ENCODE assay signal across 8 cellular contexts in the genomic region with DNA sequence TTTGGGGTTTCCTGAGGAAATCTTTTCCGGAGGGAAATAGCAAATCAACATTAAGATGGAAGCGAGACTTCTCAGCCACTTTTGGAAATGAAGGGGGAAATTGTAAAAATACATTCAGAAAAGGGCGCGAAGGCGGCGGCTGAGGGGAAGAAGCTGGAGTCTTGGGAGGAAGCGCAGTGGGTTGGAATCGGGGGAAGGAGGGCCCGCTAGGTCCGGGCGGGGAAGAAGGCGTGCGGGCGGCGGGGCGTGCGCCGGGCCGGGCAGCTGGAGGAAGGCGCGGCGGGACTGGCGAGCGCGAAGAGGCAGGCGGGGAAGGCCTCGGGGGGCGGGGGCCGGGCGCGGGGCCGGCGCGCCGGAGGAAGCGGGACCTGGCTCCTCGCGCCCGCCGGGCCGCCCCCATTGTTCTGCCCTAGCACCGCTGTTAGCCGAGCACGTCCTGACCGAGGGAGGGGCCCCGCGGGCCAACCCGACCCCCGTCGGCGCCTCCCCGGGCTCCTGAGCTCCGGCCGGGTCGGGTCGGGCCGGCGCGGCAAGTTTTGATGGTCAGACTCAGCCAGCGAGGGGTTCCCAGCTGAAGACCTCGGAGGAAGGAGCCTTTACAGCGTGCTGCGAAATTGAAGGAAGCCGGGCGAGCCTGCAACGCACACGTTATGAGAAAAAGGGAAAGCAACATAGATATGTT. TPM values are rescaled to one million over a fixed set of nuclear protein-coding genes. Genes with fewer than 3 reads are reported as not detected.
DNase-seq lines count a peak whose midpoint lies in the region; ATAC-seq, FAIRE-seq and TF ChIP-seq lines count a peak whose summit lies in the region.

No MANE protein-coding gene starts in this region.

- intact Hi-C loops in K562 (cut with micrococcal nuclease): loop anchor here (5.0 kb wide), 1 partner anchor 790 kb away; a partner anchor contains a TSS

- POLR2A ChIA-PET in K562 (lab: Yijun Ruan, JAX): interaction anchor here (0.6 to 3.1 kb wide), 7 partner anchors 11 to 1916 kb away, joined by 3 to 14 read pairs (median 6); no protein-coding TSS in a partner anchor

- peak; percentile 62; the same call in 1 of the 2 replicates for TF ChIP-seq POLR2A in K562 (conservative IDR thresholded peaks at IDR 0.05)

- DNase-seq in EH (ENCODE audit: low read depth): peak; percentile 75
- peak; percentile 65 to 73 (median 68) for DNase-seq in K562 (ENCODE audit: extremely low read depth in 1 of 4, low spot score in 3 of 4)
- no peak for DNase-seq in iPS DF 6.9 (ENCODE audit: low read depth, low spot score)
- DNase-seq in retinal pigment epithelial cell (ENCODE audit: low read depth): no peak
- DNase-seq in DMS79 (lab: John Stamatoyannopoulos, UW): no peak
- DNase-seq in D721Med (ENCODE audit: insufficient read length, low spot score): no peak

- peak overlapping the region; percentile 94 to 96 for H3K9ac ChIP-seq in K562 (ENCODE audit: insufficient read depth in 1 of 2, low read depth in 2 of 2, low read length in 2 of 2)

- H3K4me3 ChIP-seq in K562 (peak overlapping the region; percentile 39), iPS DF 6.9 (ENCODE audit: low read length) (peak overlapping the region; percentile 37; the same call in 1 of the 2 replicates), retinal pigment epithelial cell (ENCODE audit: low read length) (peak overlapping the region; percentile 46)

- FAIRE-seq in K562 (lab: Jason Lieb, UNC): no peak
- no peak for FAIRE-seq in D721Med (lab: Jason Lieb, UNC)

- no peaks in the 10 kb centered on the region for H3K36me3 ChIP-seq in K562 (ENCODE audit: control insufficient read depth, insufficient read depth, low read length)
- H3K36me3 ChIP-seq in iPS DF 6.9 (ENCODE audit: control insufficient read depth, insufficient read depth, low read length): no peaks in the 10 kb centered on the region

- H3K9me1 ChIP-seq in K562 (ENCODE audit: control insufficient read depth, insufficient read depth, low read length): no peaks in the 10 kb centered on the region

- no peak for TF ChIP-seq EP300 in K562 (IDR thresholded peaks at IDR 0.05; ENCODE audit: low read length)

- H4K20me1 ChIP-seq in K562 (replicated peaks; ENCODE audit: control insufficient read depth, insufficient read depth, low read length): no peaks in the 10 kb centered on the region

- TF ChIP-seq CTCF in K562 (IDR thresholded peaks at IDR 0.05 in 2 of 3, conservative IDR thresholded peaks at IDR 0.05 in 1 of 3; ENCODE audit: insufficient read depth in 2 of 3, low read depth in 1 of 3, low read length in 3 of 3) (no peak), retinal pigment epithelial cell (conservative IDR thresholded peaks at IDR 0.05; ENCODE audit: low read depth, low read length) (no peak), D721Med (IDR thresholded peaks at IDR 0.05; ENCODE audit: insufficient read depth, missing control alignments) (no peak)

- no peak for TF ChIP-seq RAD21 in K562 (CRISPR knock-in tag; conservative IDR thresholded peaks at IDR 0.05 in 1 of 2, IDR thresholded peaks at IDR 0.05 in 1 of 2)

- CTCF ChIA-PET in K562 (lab: Yijun Ruan, JAX; ENCODE audit: low intra/inter-chr PET ratio): no interaction called here

- in situ Hi-C loops in K562 (cut with MboI): no loop called here

- no peaks in the 10 kb centered on the region for H3K27me3 ChIP-seq in K562 (ENCODE audit: control insufficient read depth in 2 of 2, insufficient read depth in 2 of 2, low read length in 2 of 2)
- H3K27me3 ChIP-seq in iPS DF 6.9 (ENCODE audit: control insufficient read depth, insufficient read depth, low read length): no peaks in the 10 kb centered on the region

- H3K4me2 ChIP-seq in K562 (ENCODE audit: insufficient read depth, low read length): peak overlapping the region; percentile 77

- ATAC-seq in HG02623 (IDR thresholded peaks at IDR 0.05; ENCODE audit: unreplicated experiment): peak; percentile 26
- ATAC-seq in SK-N-SH treated with all-trans-retinoic acid at 6 μM for 48 hours: peak; percentile 7
- ATAC-seq in K562: peak; percentile 33

- H3K4me1 ChIP-seq in K562 (replicated peaks in 1 of 2; ENCODE audit: control insufficient read depth in 2 of 2, insufficient read depth in 2 of 2, low read length in 2 of 2): peaks cover 15% of the 10 kb centered on the region in 2 experiments; a peak in 4 of 5 replicates
- 0 out of 2 replicates have a peak, but pooled peaks cover 1% of the 10 kb centered on the region for H3K4me1 ChIP-seq in iPS DF 6.9 (ENCODE audit: control insufficient read depth, insufficient read depth, low read length)

- peaks cover 41% of the 10 kb centered on the region; the same call in 2 of the 3 replicates for H3K79me2 ChIP-seq in K562 (ENCODE audit: control insufficient read depth, insufficient read depth, low read length)

- under 1% methylated on average over 37 of the region's 67 CpGs for WGBS in K562 (ENCODE audit: insufficient coverage, low coverage, missing lambda C conversion rate)
- no CpG with 5 or more reads among the region's 67 CpGs for WGBS in iPS DF 6.9 (ENCODE audit: insufficient coverage, insufficient read length)

- H2AFZ ChIP-seq in K562 (ENCODE audit: low read depth, low read length): peak overlapping the region; percentile 61

- peak overlapping the region; percentile 92 for H3K27ac ChIP-seq in K562 (ENCODE audit: extremely low read depth, low read depth, low read length)
- no peak overlapping the region for H3K27ac ChIP-seq in iPS DF 6.9 (ENCODE audit: low read length)

- H3K9me3 ChIP-seq in K562 (replicated peaks; ENCODE audit: control insufficient read depth, insufficient read depth, low read depth, low read length): no peaks in the 10 kb centered on the region
- H3K9me3 ChIP-seq in iPS DF 6.9 (ENCODE audit: control insufficient read depth, insufficient read depth, low read length): no peaks in the 10 kb centered on the region

- no TSS peak for BruUV-seq in K562 (replicated peaks; lab: Mats Ljungman, UMichigan)

TF ChIP-seq in SK-N-SH treated with all-trans-retinoic acid at 6 μM for 48 hours, 23 proteins besides CTCF, POLR2A, EP300 and RAD21 (continues in another document):
- TF ChIP-seq ZFP3 (CRISPR knock-in tag; IDR thresholded peaks at IDR 0.05): no peak
- no peak for TF ChIP-seq TCF4 (CRISPR knock-in tag; IDR thresholded peaks at IDR 0.05; ENCODE audit: borderline replicate concordance)
- TF ChIP-seq ARNTL (CRISPR knock-in tag; IDR thresholded peaks at IDR 0.05; ENCODE audit: borderline replicate concordance, low read depth): no peak
- TF ChIP-seq ZNF70 (CRISPR knock-in tag; IDR thresholded peaks at IDR 0.05): no peak
- TF ChIP-seq RARB (CRISPR knock-in tag; IDR thresholded peaks at IDR 0.05): no peak
- no peak for TF ChIP-seq PPARA (CRISPR knock-in tag; IDR thresholded peaks at IDR 0.05; ENCODE audit: borderline replicate concordance)
- TF ChIP-seq ISL1 (CRISPR knock-in tag; IDR thresholded peaks at IDR 0.05): no peak
- no peak for TF ChIP-seq CSDC2 (CRISPR knock-in tag; IDR thresholded peaks at IDR 0.05)

TF ChIP-seq in K562, 482 proteins besides CTCF, POLR2A, EP300 and RAD21 (continues in another document):
- TF ChIP-seq, protein P1, sequence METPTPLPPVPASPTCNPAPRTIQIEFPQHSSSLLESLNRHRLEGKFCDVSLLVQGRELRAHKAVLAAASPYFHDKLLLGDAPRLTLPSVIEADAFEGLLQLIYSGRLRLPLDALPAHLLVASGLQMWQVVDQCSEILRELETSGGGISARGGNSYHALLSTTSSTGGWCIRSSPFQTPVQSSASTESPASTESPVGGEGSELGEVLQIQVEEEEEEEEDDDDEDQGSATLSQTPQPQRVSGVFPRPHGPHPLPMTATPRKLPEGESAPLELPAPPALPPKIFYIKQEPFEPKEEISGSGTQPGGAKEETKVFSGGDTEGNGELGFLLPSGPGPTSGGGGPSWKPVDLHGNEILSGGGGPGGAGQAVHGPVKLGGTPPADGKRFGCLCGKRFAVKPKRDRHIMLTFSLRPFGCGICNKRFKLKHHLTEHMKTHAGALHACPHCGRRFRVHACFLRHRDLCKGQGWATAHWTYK (CRISPR knock-in tag; IDR thresholded peaks at IDR 0.05): 0 out of 2 replicates have a peak, but pooled peaks have one; percentile 39

RNA-seq across cellular contexts. Expression of a gene that starts 1.6 kb away (rescaled TPM):
- total RNA-seq in K562 (2011; cell fraction: chromatin; rRNA removed; ENCODE audit: low replicate concordance): 0.44 and 0.51 TPM in 2 replicates
- 0.26 and 0.50 TPM in 2 replicates for total RNA-seq in K562 (2011; cell fraction: nucleolus; rRNA removed)
- 0.38 and 0.51 TPM in 2 replicates for total RNA-seq in K562 (2011; cell fraction: nucleoplasm; rRNA removed)
- total RNA-seq in K562 (2014; rRNA removed) (0.09 and 0.24 TPM in 2 replicates), K562 (2014; rRNA removed; fragmentation: Illumina TruSeq; extraction: Trizol) (0.18 and 0.45 TPM in 2 replicates), K562 (2015; rRNA removed; fragmentation: Illumina TruSeq; extraction: Trizol) (0.36 and 0.49 TPM in 2 replicates), K562 (2021) (0.42 and 1.0 TPM in 2 replicates)
- polyA plus RNA-seq in K562 (2011; rRNA removed) (0.34 and 1.1 TPM in 2 replicates), K562 (2014; fragmentation: Illumina TruSeq; extraction: Trizol) (0.35 and 0.59 TPM in 2 replicates), K562 (2014; fragmentation: Nextera tagmentation; extraction: Ambion mirVana) (under 1 TPM; 0.76 to 0.77 TPM), K562 (2014; rRNA removed) (0.05 and 1.4 TPM in 2 replicates)
- polyA plus RNA-seq in K562 (2011; cell fraction: cytosol; rRNA removed): 0.06 and 0.18 TPM in 2 replicates
- polyA plus RNA-seq in K562 (2011; cell fraction: nucleus; rRNA removed): 0.47 and 1.4 TPM in 2 replicates
- polyA plus RNA-seq in K562 (2012): 0.25 and 0.42 TPM in 2 replicates
- polyA minus RNA-seq in K562 (2011; rRNA and poly(A)+ RNA removed): 0.18 and 0.35 TPM in 2 replicates
- 1.1 TPM in 1 of 2 replicates, not detected in the other for polyA minus RNA-seq in K562 (2011; cell fraction: cytosol; rRNA and poly(A)+ RNA removed)
- polyA minus RNA-seq in K562 (2011; cell fraction: nucleus; rRNA and poly(A)+ RNA removed): 0.22 and 0.40 TPM in 2 replicates

RNA-seq across cellular contexts. Expression of a gene that starts 6.9 kb away (rescaled TPM):
- 203 and 284 TPM in 2 replicates for total RNA-seq in K562 (2011; cell fraction: chromatin; rRNA removed; ENCODE audit: low replicate concordance)
- total RNA-seq in K562 (2011; cell fraction: nucleolus; rRNA removed): 117 and 140 TPM in 2 replicates
- total RNA-seq in K562 (2011; cell fraction: nucleoplasm; rRNA removed): 136 and 162 TPM in 2 replicates
- total RNA-seq in K562 (2014; rRNA removed): 65.3 and 69.9 TPM in 2 replicates
- total RNA-seq in K562 (2014; rRNA removed; fragmentation: Illumina TruSeq; extraction: Trizol): 58.5 and 59.7 TPM in 2 replicates
- 50.9 and 60.2 TPM in 2 replicates for total RNA-seq in K562 (2015; rRNA removed; fragmentation: Illumina TruSeq; extraction: Trizol)
- total RNA-seq in K562 (2021): 58.7 and 64.2 TPM in 2 replicates
- 81.4 and 91.1 TPM in 2 replicates for polyA plus RNA-seq in K562 (2011; rRNA removed)
- 46.9 and 65.5 TPM in 2 replicates for polyA plus RNA-seq in K562 (2011; cell fraction: cytosol; rRNA removed)
- polyA plus RNA-seq in K562 (2011; cell fraction: nucleus; rRNA removed): 106 and 111 TPM in 2 replicates
- polyA plus RNA-seq in K562 (2012): 41.9 and 61.1 TPM in 2 replicates
- 58.4 and 65.2 TPM in 2 replicates for polyA plus RNA-seq in K562 (2014; fragmentation: Illumina TruSeq; extraction: Trizol)
- 10 to 100 TPM; 18.8 to 25.8 TPM for polyA plus RNA-seq in K562 (2014; fragmentation: Nextera tagmentation; extraction: Ambion mirVana)
- 55.5 and 73.7 TPM in 2 replicates for polyA plus RNA-seq in K562 (2014; rRNA removed)
- 118 and 129 TPM in 2 replicates for polyA minus RNA-seq in K562 (2011; rRNA and poly(A)+ RNA removed)
- polyA minus RNA-seq in K562 (2011; cell fraction: cytosol; rRNA and poly(A)+ RNA removed): 14.8 and 32.9 TPM in 2 replicates
- polyA minus RNA-seq in K562 (2011; cell fraction: nucleus; rRNA and poly(A)+ RNA removed): 104 and 111 TPM in 2 replicates

Comparison
In these comparisons a context has a peak if more than half of its experiments do, and no peak if none do; other contexts are left out.
1. DNase-seq: peak in EH (single experiment) and K562 (4 of 4); none in iPS DF 6.9 (single experiment), retinal pigment epithelial cell (single experiment), DMS79 (single experiment) and D721Med (single experiment).
2. Peak in every context shown above with its lines, with median percentiles within 50 percentile points of each other: ATAC-seq and H3K4me3 ChIP-seq.